ENCODE assay signal across 1 cellular context in genomic region chr2:166376488-166376828, GRCh38.
A peak's percentile ranks its signal among the peaks of the same experiment; 100 is the strongest.
TF ChIP-seq lines count a peak whose summit lies in the region.

No MANE protein-coding gene starts in this region.

TF ChIP-seq in K562, 482 proteins besides CTCF, POLR2A, EP300 and RAD21 (continued from another document):
- TF ChIP-seq E2F8 (IDR thresholded peaks at IDR 0.05; ENCODE audit: low read depth, partially characterized antibody) (no peak), ZNF3 (CRISPR knock-in tag; IDR thresholded peaks at IDR 0.05) (0 out of 2 replicates have a peak, but pooled peaks have one; percentile 50), MEF2D (tag; conservative IDR thresholded peaks at IDR 0.05; ENCODE audit: low read depth) (0 out of 2 replicates have a peak, but pooled peaks have one; percentile 0), ZEB2 (IDR thresholded peaks at IDR 0.05) (0 out of 2 replicates have a peak, but pooled peaks have one; percentile 1), E2F4 (CRISPR knock-in tag; IDR thresholded peaks at IDR 0.05; ENCODE audit: low read depth) (no peak), ELF1 (tag; IDR thresholded peaks at IDR 0.05) (0 out of 2 replicates have a peak, but pooled peaks have one; percentile 6), POU5F1 (IDR thresholded peaks at IDR 0.05; ENCODE audit: borderline replicate concordance, low read depth, low read length, partially characterized antibody) (no peak), ZNF212 (CRISPR knock-in tag; IDR thresholded peaks at IDR 0.05) (no peak), CEBPZ (IDR thresholded peaks at IDR 0.05; ENCODE audit: borderline replicate concordance, low read depth, low read length) (no peak), AFF1 (IDR thresholded peaks at IDR 0.05; ENCODE audit: low read depth in 1 of 2, partially characterized antibody in 2 of 2) (peak in 1 of 2 experiments; percentile 9), NR2C1 (IDR thresholded peaks at IDR 0.05) (no peak), NR2C1 (tag; IDR thresholded peaks at IDR 0.05) (peak; percentile 2; the same call in 1 of the 2 replicates), ZNF644 (tag; IDR thresholded peaks at IDR 0.05; ENCODE audit: low read depth) (0 out of 2 replicates have a peak, but pooled peaks have one; percentile 18), CREM (IDR thresholded peaks at IDR 0.05; ENCODE audit: low read depth) (no peak)
